ENCODE assay signal across 8 cellular contexts in genomic region chr2:169361706-169362345, GRCh38. TPM values are rescaled to one million over a fixed set of nuclear protein-coding genes. Genes with fewer than 3 reads are reported as not detected.
A peak's percentile ranks its signal among the peaks of the same experiment; 100 is the strongest.
DNase-seq lines count a peak whose midpoint lies in the region; ATAC-seq, FAIRE-seq and TF ChIP-seq lines count a peak whose summit lies in the region.

No MANE protein-coding gene starts in this region.

- CTCF ChIA-PET in AG04449 (lab: Yijun Ruan, JAX) = no interaction called here

- ATAC-seq in HG03460 (IDR thresholded peaks at IDR 0.05; ENCODE audit: unreplicated experiment) (no peak), GM18907 (IDR thresholded peaks at IDR 0.05; ENCODE audit: unreplicated experiment) (no peak)

- 0 to 2% (median 1%) methylated on average over 40 to 57 of the region's 57 CpGs for WGBS in spleen, 5 donors

- H4K20me1 ChIP-seq in astrocyte (ENCODE audit: insufficient read depth, low read length) = no peaks in the 10 kb centered on the region

- H3K36me3 ChIP-seq in astrocyte (ENCODE audit: insufficient read depth, low read length) (no peaks in the 10 kb centered on the region), spleen (no peaks in the 10 kb centered on the region)

- H3K79me2 ChIP-seq in astrocyte (ENCODE audit: insufficient read depth, low read length) = no peaks in the 10 kb centered on the region

- H3K9me3 Mint-ChIP-seq in HFFc6 (no peaks in the 10 kb centered on the region), astrocyte (ENCODE audit: unreplicated experiment) (no peaks in the 10 kb centered on the region)

- H3K9me3 ChIP-seq in astrocyte (ENCODE audit: insufficient read depth, low read depth, low read length) = no peaks in the 10 kb centered on the region
- no peaks in the 10 kb centered on the region for H3K9me3 ChIP-seq in spleen

- peak overlapping the region; percentile 69 for H2AFZ ChIP-seq in astrocyte (ENCODE audit: low read depth, low read length)

- no peak for TF ChIP-seq CTCF in AG04449 (IDR thresholded peaks at IDR 0.05; ENCODE audit: insufficient read depth, low read length, missing control alignments)
- no peak for TF ChIP-seq CTCF in HFFc6 (IDR thresholded peaks at IDR 0.05)
- no peak for TF ChIP-seq CTCF in astrocyte (IDR thresholded peaks at IDR 0.05; ENCODE audit: insufficient read depth, low read depth, low read length)
- TF ChIP-seq CTCF in spleen (IDR thresholded peaks at IDR 0.05 in 8 of 11, conservative IDR thresholded peaks at IDR 0.05 in 3 of 11) = no peak

- peak overlapping the region; percentile 83 for H3K4me3 Mint-ChIP-seq in HFFc6
- peak overlapping the region; percentile 79 for H3K4me3 Mint-ChIP-seq in astrocyte (ENCODE audit: unreplicated experiment)

- FAIRE-seq in astrocyte (lab: Jason Lieb, UNC) = no peak
- FAIRE-seq in HTR-8/SVneo (lab: Jason Lieb, UNC) = no peak

- no peak for TF ChIP-seq POLR2A in spleen (IDR thresholded peaks at IDR 0.05)

- H3K4me1 Mint-ChIP-seq in HFFc6 (ENCODE audit: low read depth) = peaks cover 38% of the 10 kb centered on the region
- peaks cover 6% of the 10 kb centered on the region for H3K4me1 Mint-ChIP-seq in astrocyte (ENCODE audit: low read depth, unreplicated experiment)

- H3K4me1 ChIP-seq in astrocyte (ENCODE audit: insufficient read depth, low read length) = peaks cover 33% of the 10 kb centered on the region
- H3K4me1 ChIP-seq in spleen = peaks cover 15 to 47% (median 40%) of the 10 kb centered on the region in 6 donors

- peak overlapping the region; percentile 18; the same call in 1 of the 2 replicates for H3K4me3 ChIP-seq in AG04449 (ENCODE audit: low read depth, low read length)
- peak overlapping the region; percentile 26 for H3K4me3 ChIP-seq in astrocyte (ENCODE audit: insufficient read depth, low read depth, low read length)
- H3K4me3 ChIP-seq in spleen = peak overlapping the region; percentile 41 to 76 (median 56)

- POLR2A ChIA-PET in AG04449 (lab: Yijun Ruan, JAX) = no interaction called here

- no peak overlapping the region for H3K9ac ChIP-seq in astrocyte (ENCODE audit: low read length)

- H3K36me3 Mint-ChIP-seq in HFFc6 (ENCODE audit: low read depth) (no peaks in the 10 kb centered on the region), astrocyte (ENCODE audit: low read depth, unreplicated experiment) (no peaks in the 10 kb centered on the region)

- DNase-seq in AG04449 (ENCODE audit: low read depth, low spot score) = no peak
- no peak for DNase-seq in HFFc6
- no peak for DNase-seq in astrocyte (ENCODE audit: low read depth)
- peak; percentile 75 for DNase-seq in islet precursor cell
- DNase-seq in spleen = peak; percentile 73
- no peak for DNase-seq in HTR-8/SVneo (ENCODE audit: insufficient read length, low spot score)

- H3K27ac Mint-ChIP-seq in HFFc6 = no peak overlapping the region
- H3K27ac Mint-ChIP-seq in astrocyte (ENCODE audit: unreplicated experiment) = no peak overlapping the region

- H3K27ac ChIP-seq in astrocyte (ENCODE audit: low read depth, low read length) = no peak overlapping the region
- no peak overlapping the region for H3K27ac ChIP-seq in spleen

- H3K27me3 ChIP-seq in astrocyte (ENCODE audit: insufficient read depth, low read length) (peaks cover 56% of the 10 kb centered on the region), spleen (replicated peaks in 1 of 7) (peaks cover 0 to 82% (median 47%) of the 10 kb centered on the region in 7 donors)

- peak overlapping the region; percentile 88 for H3K4me2 ChIP-seq in astrocyte (ENCODE audit: low read length)

- intact Hi-C loops in spleen (cut with DNase I; ENCODE audit: low total_unique reads) = no loop called here

- peaks cover 31% of the 10 kb centered on the region for H3K27me3 Mint-ChIP-seq in HFFc6 (ENCODE audit: insufficient read depth)
- H3K27me3 Mint-ChIP-seq in astrocyte (ENCODE audit: low read depth, unreplicated experiment) = peaks cover 37% of the 10 kb centered on the region

RNA-seq across cellular contexts. Expression of gene LRP2, which starts 0.5 kb away (rescaled TPM):
- total RNA-seq in HFFc6 (2021; fragmentation: NEBNext Ultra II Directional; extraction: Animal tissue kit (Norgen Biotek cat#: 25700)) = not detected
- 0.79 and 1.00 TPM in 2 replicates for total RNA-seq in astrocyte
- total RNA-seq in spleen = not detected
- polyA plus RNA-seq in spleen = not detected

Comparison
In these comparisons a context has a peak if more than half of its experiments do, and no peak if none do; other contexts are left out.
1. DNase-seq: peak in islet precursor cell (single experiment) and spleen (single experiment); none in AG04449 (single experiment), HFFc6 (single experiment), astrocyte (single experiment) and HTR-8/SVneo (single experiment).
2. Peak in every context shown above with its lines, with median percentiles within 50 percentile points of each other: H3K4me3 ChIP-seq.